ENCODE assay signal across 1 cellular context in the genomic region with DNA sequence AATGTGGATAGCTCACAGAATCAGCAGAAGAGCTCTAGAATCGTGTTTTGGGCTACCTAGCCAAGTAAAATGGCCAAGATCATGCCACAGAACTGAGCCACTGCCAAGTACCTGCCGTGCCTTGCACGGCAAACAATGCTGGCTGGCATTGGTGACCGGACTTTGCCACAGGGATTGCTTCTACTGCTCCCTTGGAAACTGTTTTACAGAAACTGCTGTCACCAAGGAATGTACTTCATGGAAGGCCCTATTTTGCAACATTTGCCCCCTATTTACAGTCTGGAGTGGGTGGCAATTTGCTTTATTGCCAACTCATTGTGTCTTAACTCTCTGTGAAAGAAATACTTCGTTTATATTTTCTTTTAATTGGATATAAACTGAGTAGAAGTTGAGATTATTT.
TF ChIP-seq lines count a peak whose summit lies in the region.

No MANE protein-coding gene starts in this region.

TF ChIP-seq in HepG2, 621 proteins besides CTCF, POLR2A, EP300 and RAD21 (continued from another document):
- TF ChIP-seq, protein P1, sequence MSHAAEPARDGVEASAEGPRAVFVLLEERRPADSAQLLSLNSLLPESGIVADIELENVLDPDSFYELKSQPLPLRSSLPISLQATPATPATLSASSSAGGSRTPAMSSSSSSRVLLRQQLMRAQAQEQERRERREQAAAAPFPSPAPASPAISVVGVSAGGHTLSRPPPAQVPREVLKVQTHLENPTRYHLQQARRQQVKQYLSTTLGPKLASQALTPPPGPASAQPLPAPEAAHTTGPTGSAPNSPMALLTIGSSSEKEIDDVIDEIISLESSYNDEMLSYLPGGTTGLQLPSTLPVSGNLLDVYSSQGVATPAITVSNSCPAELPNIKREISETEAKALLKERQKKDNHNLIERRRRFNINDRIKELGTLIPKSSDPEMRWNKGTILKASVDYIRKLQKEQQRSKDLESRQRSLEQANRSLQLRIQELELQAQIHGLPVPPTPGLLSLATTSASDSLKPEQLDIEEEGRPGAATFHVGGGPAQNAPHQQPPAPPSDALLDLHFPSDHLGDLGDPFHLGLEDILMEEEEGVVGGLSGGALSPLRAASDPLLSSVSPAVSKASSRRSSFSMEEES (CRISPR knock-in tag; IDR thresholded peaks at IDR 0.05) = no peak
- TF ChIP-seq NRL (CRISPR knock-in tag; IDR thresholded peaks at IDR 0.05; ENCODE audit: borderline replicate concordance) (no peak), HDAC1 (CRISPR knock-in tag; IDR thresholded peaks at IDR 0.05) (no peak), ZNF121 (CRISPR knock-in tag; IDR thresholded peaks at IDR 0.05) (no peak), RARG (CRISPR knock-in tag; IDR thresholded peaks at IDR 0.05; ENCODE audit: low read depth) (no peak), ZNF788 (CRISPR knock-in tag; IDR thresholded peaks at IDR 0.05; ENCODE audit: borderline replicate concordance) (no peak), SMAD1 (CRISPR knock-in tag; IDR thresholded peaks at IDR 0.05; ENCODE audit: borderline replicate concordance, low read depth) (no peak), ZNF441 (CRISPR knock-in tag; IDR thresholded peaks at IDR 0.05; ENCODE audit: borderline replicate concordance) (no peak), NFE2L2 (IDR thresholded peaks at IDR 0.05; ENCODE audit: low read length) (peak; percentile 51; the same call in 1 of the 2 replicates), TBL1XR1 (IDR thresholded peaks at IDR 0.05; ENCODE audit: borderline replicate concordance, low read length, partially characterized antibody) (no peak), U2AF2 (IDR thresholded peaks at IDR 0.05; ENCODE audit: low read depth, low read length) (no peak), MED1 (CRISPR knock-in tag; IDR thresholded peaks at IDR 0.05) (peak; percentile 38; the same call in 1 of the 2 replicates), FOXA1 (IDR thresholded peaks at IDR 0.05) (no peak), FOXA1 (CRISPR knock-in tag; IDR thresholded peaks at IDR 0.05) (peak; percentile 48), GABPB1 (CRISPR knock-in tag; IDR thresholded peaks at IDR 0.05) (no peak), FOSL2 (CRISPR knock-in tag; IDR thresholded peaks at IDR 0.05) (peak; percentile 29), RARA (CRISPR knock-in tag; IDR thresholded peaks at IDR 0.05) (no peak), ZNF720 (CRISPR knock-in tag; IDR thresholded peaks at IDR 0.05) (no peak), RXRB (CRISPR knock-in tag; IDR thresholded peaks at IDR 0.05; ENCODE audit: borderline replicate concordance) (peak; percentile 11; the same call in 1 of the 2 replicates), FOXA3 (CRISPR knock-in tag; IDR thresholded peaks at IDR 0.05) (peak; percentile 53), ZBTB26 (CRISPR knock-in tag; IDR thresholded peaks at IDR 0.05; ENCODE audit: borderline replicate concordance) (no peak), HMG20A (CRISPR knock-in tag; IDR thresholded peaks at IDR 0.05; ENCODE audit: borderline replicate concordance) (0 out of 2 replicates have a peak, but pooled peaks have one; percentile 43), ATF1 (CRISPR knock-in tag; IDR thresholded peaks at IDR 0.05) (no peak), KLF13 (CRISPR knock-in tag; IDR thresholded peaks at IDR 0.05) (no peak)
- TF ChIP-seq, protein P2, sequence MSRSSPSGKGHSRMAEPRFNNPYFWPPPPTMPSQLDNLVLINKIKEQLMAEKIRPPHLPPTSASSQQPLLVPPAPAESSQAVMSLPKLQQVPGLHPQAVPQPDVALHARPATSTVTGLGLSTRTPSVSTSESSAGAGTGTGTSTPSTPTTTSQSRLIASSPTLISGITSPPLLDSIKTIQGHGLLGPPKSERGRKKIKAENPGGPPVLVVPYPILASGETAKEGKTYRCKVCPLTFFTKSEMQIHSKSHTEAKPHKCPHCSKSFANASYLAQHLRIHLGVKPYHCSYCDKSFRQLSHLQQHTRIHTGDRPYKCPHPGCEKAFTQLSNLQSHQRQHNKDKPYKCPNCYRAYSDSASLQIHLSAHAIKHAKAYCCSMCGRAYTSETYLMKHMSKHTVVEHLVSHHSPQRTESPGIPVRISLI (CRISPR knock-in tag; IDR thresholded peaks at IDR 0.05; ENCODE audit: borderline replicate concordance) = no peak
- TF ChIP-seq, protein P3, sequence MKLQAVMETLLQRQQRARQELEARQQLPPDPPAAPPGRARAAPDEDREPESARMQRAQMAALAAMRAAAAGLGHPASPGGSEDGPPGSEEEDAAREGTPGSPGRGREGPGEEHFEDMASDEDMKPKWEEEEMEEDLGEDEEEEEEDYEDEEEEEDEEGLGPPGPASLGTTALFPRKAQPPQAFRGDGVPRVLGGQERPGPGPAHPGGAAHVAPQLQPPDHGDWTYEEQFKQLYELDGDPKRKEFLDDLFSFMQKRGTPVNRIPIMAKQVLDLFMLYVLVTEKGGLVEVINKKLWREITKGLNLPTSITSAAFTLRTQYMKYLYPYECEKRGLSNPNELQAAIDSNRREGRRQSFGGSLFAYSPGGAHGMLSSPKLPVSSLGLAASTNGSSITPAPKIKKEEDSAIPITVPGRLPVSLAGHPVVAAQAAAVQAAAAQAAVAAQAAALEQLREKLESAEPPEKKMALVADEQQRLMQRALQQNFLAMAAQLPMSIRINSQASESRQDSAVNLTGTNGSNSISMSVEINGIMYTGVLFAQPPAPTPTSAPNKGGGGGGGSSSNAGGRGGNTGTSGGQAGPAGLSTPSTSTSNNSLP (IDR thresholded peaks at IDR 0.05; ENCODE audit: low read depth, low read length) = 0 out of 2 replicates have a peak, but pooled peaks have one; percentile 42
- TF ChIP-seq, protein P4, sequence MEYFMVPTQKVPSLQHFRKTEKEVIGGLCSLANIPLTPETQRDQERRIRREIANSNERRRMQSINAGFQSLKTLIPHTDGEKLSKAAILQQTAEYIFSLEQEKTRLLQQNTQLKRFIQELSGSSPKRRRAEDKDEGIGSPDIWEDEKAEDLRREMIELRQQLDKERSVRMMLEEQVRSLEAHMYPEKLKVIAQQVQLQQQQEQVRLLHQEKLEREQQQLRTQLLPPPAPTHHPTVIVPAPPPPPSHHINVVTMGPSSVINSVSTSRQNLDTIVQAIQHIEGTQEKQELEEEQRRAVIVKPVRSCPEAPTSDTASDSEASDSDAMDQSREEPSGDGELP (IDR thresholded peaks at IDR 0.05; ENCODE audit: borderline replicate concordance, low read depth) = no peak
